ENCODE assay signal across 1 cellular context in the genomic region with DNA sequence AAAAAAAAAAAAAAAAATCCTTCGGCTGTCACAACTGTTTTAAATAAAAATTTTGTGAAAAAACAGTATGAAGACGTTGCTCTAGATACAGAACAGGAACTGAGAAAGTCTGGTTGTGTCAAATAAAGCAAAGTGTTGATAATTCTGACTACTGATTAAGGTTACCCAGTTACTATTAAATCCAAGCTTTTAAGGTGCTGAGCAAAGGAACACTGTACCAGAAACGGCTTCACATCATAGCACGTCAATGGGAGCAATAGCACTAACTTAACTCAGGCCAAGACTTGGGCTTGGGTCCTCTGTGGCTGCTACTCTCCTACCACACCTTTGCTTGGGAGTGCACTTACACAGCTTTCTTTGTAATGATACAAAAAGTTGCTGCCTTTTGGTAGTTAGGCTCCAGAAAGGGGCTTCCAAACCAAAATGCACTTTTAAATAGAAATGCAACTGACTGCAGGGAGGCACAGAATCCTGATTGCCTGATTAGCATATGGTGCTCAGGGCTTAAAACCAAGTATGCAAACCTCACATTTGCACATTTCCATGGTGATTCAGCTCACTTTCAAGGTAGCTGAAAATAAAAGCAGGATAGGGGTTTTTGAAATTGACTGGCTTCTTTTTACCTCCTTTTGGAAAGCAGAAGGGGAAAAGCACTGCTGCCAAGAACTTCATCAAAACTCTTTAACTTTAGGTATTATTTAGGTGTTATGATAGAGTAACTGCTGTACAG.
TF ChIP-seq lines count a peak whose summit lies in the region.

No MANE protein-coding gene starts in this region.

TF ChIP-seq in endothelial cell of umbilical vein, 7 proteins besides CTCF, POLR2A, EP300 and RAD21:
- peak; percentile 18 for TF ChIP-seq POLR2AphosphoS5 (IDR thresholded peaks at IDR 0.05; ENCODE audit: insufficient read depth, low read depth, low read length)
- TF ChIP-seq GATA2 (IDR thresholded peaks at IDR 0.05; ENCODE audit: insufficient read depth, insufficient read length, low read depth, low read length): no peak
